ENCODE assay signal across 8 cellular contexts in the genomic region with DNA sequence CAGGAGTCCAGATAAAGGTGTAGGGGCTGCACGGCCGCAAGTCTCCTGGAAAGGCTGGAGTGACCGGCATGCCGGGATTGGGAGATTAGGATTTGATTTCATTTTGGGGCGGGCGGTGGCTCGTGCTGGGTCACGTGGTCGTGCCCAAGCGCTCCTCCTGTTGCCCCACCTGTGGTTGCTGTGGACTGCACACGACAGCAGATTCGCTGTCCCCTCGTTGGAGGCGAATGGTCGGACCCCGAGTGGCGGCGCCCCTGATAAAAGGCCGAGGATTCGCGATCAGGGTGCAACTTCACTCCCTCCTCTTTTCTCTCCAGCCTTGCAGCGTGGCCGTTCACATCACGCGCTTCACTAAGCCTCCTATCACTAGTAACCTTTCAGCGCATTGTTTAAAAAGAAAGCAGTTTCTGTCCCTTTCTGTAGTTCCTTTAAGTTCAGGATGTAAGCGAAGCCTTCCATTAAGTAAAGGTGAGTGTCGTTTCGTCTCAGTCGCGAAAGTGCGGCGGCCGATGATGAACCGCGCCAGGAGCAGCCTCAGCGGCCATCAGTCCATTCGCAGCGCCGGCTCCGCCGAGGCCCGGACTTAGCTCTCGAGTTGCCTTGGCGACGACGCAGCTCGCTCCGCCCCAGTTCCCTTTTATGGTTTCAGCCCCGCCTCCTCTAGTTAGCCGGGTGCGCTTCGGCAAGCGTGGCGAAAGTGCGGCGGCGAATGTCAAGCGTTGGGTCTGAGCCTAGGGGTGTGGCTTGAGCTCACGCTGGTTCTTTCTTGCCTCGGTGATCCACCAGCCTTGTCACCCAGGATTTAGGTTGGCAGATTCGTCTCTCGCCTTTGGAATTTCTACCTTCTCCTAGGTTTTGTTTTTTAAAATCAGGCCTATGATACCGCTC. TPM values are rescaled to one million over a fixed set of nuclear protein-coding genes. Genes with fewer than 3 reads are reported as not detected.
A peak's percentile ranks its signal among the peaks of the same experiment; 100 is the strongest.
DNase-seq lines count a peak whose midpoint lies in the region; ATAC-seq lines count a peak whose summit lies in the region.

No MANE protein-coding gene starts in this region.

- no peaks in the 10 kb centered on the region for H3K9me3 ChIP-seq in MG63

- no peaks in the 10 kb centered on the region for H3K27me3 ChIP-seq in MG63

- DNase-seq in NCI-H2171 (lab: John Stamatoyannopoulos, UW) (peak; percentile 99), cerebellar cortex (ENCODE audit: low spot score) (peak; percentile 99), iris pigment epithelial cell (ENCODE audit: low read depth) (peak; percentile 99), smooth muscle cell of the brain vasculature (ENCODE audit: low read depth, low spot score) (peak; percentile 99), MG63 (no peak)

- ATAC-seq in GM18508 (IDR thresholded peaks at IDR 0.05; ENCODE audit: insufficient read depth, unreplicated experiment) (peak; percentile 39), HG02970 (IDR thresholded peaks at IDR 0.05; ENCODE audit: low FRiP score, unreplicated experiment) (peak; percentile 63)
- ATAC-seq in activated CD4-positive, CD25-positive, alpha-beta regulatory T cell treated with anti-CD3 and anti-CD28 coated beads, Interleukin-2, amount 50 U/mL, for 24 hours = peak; percentile 75 to 86

- peaks cover 70% of the 10 kb centered on the region for H3K36me3 ChIP-seq in MG63

- no peak overlapping the region for H3K4me3 ChIP-seq in MG63

RNA-seq across cellular contexts. Expression of gene PPP1R37, which starts 1.7 kb away (rescaled TPM):
- total RNA-seq in MG63 (2014; rRNA removed; shearing (Covaris generic); ENCODE audit: low replicate concordance) = 18.1 and 33.1 TPM in 2 replicates

RNA-seq across cellular contexts. Expression of gene GEMIN7, which starts 12.2 kb away (rescaled TPM):
- 28.2 and 73.6 TPM in 2 replicates for total RNA-seq in MG63 (2014; rRNA removed; shearing (Covaris generic); ENCODE audit: low replicate concordance)

RNA-seq across cellular contexts. Expression of gene ZNF296, which starts 15.0 kb away (rescaled TPM):
- not detected in 2 replicates for total RNA-seq in MG63 (2014; rRNA removed; shearing (Covaris generic); ENCODE audit: low replicate concordance)

RNA-seq across cellular contexts. Expression of gene CLASRP, which starts 52.4 kb away (rescaled TPM):
- 22.7 and 25.1 TPM in 2 replicates for total RNA-seq in MG63 (2014; rRNA removed; shearing (Covaris generic); ENCODE audit: low replicate concordance)
